ENCODE assay signal across 8 cellular contexts in genomic region chr7:101941481-101942383, GRCh38.
A peak's percentile ranks its signal among the peaks of the same experiment; 100 is the strongest.
DNase-seq lines count a peak whose midpoint lies in the region; FAIRE-seq and TF ChIP-seq lines count a peak whose summit lies in the region.

No MANE protein-coding gene starts in this region.

- H3K36me3 Mint-ChIP-seq in activated CD4-positive, alpha-beta memory T cell treated with anti-CD3 and anti-CD28 coated beads for 36 hours = no peaks in the 10 kb centered on the region

- no peaks in the 10 kb centered on the region for H3K27me3 ChIP-seq in rectal smooth muscle tissue (ENCODE audit: control insufficient read depth, insufficient read depth, low read length)

- H3K27ac ChIP-seq in rectal smooth muscle tissue (ENCODE audit: low read depth, low read length) = peak overlapping the region; percentile 92

- no peak overlapping the region for H3K4me3 ChIP-seq in rectal smooth muscle tissue (ENCODE audit: low read length)

- DNase-seq in ELR (ENCODE audit: low read depth) = peak; percentile 79
- peak; percentile 77 for DNase-seq in RCC 7860 (ENCODE audit: low spot score)
- peak; percentile 32 for DNase-seq in fibroblast of the conjunctiva (ENCODE audit: low read depth)
- DNase-seq in NCI-H1105 (lab: John Stamatoyannopoulos, UW) = no peak
- no peak for DNase-seq in DMS53 (lab: John Stamatoyannopoulos, UW)
- DNase-seq in activated CD4-positive, alpha-beta memory T cell treated with anti-CD3 and anti-CD28 coated beads for 36 hours = no peak
- DNase-seq in GM10266 (ENCODE audit: extremely low spot score) = no peak

- peak; percentile 93 for FAIRE-seq in RCC 7860 (lab: Jason Lieb, UNC)

- CTCF ChIA-PET in activated CD4-positive, alpha-beta memory T cell treated with anti-CD3 and anti-CD28 coated beads for 36 hours (lab: Charles Lee) = interaction anchor here (1.0 to 1.1 kb wide), 2 partner anchors 48 to 83 kb away, joined by 3 read pairs; no protein-coding TSS in a partner anchor

- H3K27ac Mint-ChIP-seq in activated CD4-positive, alpha-beta memory T cell treated with anti-CD3 and anti-CD28 coated beads for 36 hours = no peak overlapping the region

- POLR2A ChIA-PET in activated CD4-positive, alpha-beta memory T cell treated with anti-CD3 and anti-CD28 coated beads for 36 hours (lab: Charles Lee) = no interaction called here

- H3K27me3 Mint-ChIP-seq in activated CD4-positive, alpha-beta memory T cell treated with anti-CD3 and anti-CD28 coated beads for 36 hours = no peaks in the 10 kb centered on the region

- no peak for TF ChIP-seq CTCF in GM10266 (IDR thresholded peaks at IDR 0.05; ENCODE audit: control insufficient read depth, insufficient read depth, low read depth, missing control alignments)

- H3K4me3 Mint-ChIP-seq in activated CD4-positive, alpha-beta memory T cell treated with anti-CD3 and anti-CD28 coated beads for 36 hours = no peak overlapping the region

- no peaks in the 10 kb centered on the region for H3K36me3 ChIP-seq in rectal smooth muscle tissue (ENCODE audit: control insufficient read depth, insufficient read depth, low read length)

- intact Hi-C loops in activated CD4-positive, alpha-beta memory T cell treated with anti-CD3 and anti-CD28 coated beads for 36 hours (cut with micrococcal nuclease) = no loop called here

- peaks cover 1% of the 10 kb centered on the region for H3K4me1 Mint-ChIP-seq in activated CD4-positive, alpha-beta memory T cell treated with anti-CD3 and anti-CD28 coated beads for 36 hours (ENCODE audit: low read depth)

- peaks cover 57% of the 10 kb centered on the region for H3K4me1 ChIP-seq in rectal smooth muscle tissue (ENCODE audit: control insufficient read depth, insufficient read depth, low read length)

- no peaks in the 10 kb centered on the region for H3K9me3 Mint-ChIP-seq in activated CD4-positive, alpha-beta memory T cell treated with anti-CD3 and anti-CD28 coated beads for 36 hours

- no peak overlapping the region for H3K9ac ChIP-seq in rectal smooth muscle tissue (ENCODE audit: low read length)

Comparison
In these comparisons a context has a peak if more than half of its experiments do, and no peak if none do; other contexts are left out.
1. DNase-seq: peak in ELR (single experiment), RCC 7860 (single experiment) and fibroblast of the conjunctiva (single experiment); none in NCI-H1105 (single experiment), DMS53 (single experiment), activated CD4-positive, alpha-beta memory T cell treated with anti-CD3 and anti-CD28 coated beads for 36 hours (single experiment) and GM10266 (single experiment).